10 cellular contexts compared by ENCODE assay signal in genomic region chr11:64060263-64060860, GRCh38. TPM values are rescaled to one million over a fixed set of nuclear protein-coding genes. Genes with fewer than 3 reads are reported as not detected.
DNase-seq lines count a peak whose midpoint lies in the region; ATAC-seq and TF ChIP-seq lines count a peak whose summit lies in the region.
"Had no signal": no experiment of that assay in that cellular context is flagged by ENCODE, and none has a peak within 500 bp of the region (broad histone marks: within the 10 kb centered on the region; RNA-seq: fewer than 3 reads in every experiment).

No MANE protein-coding gene starts in this region.

- H3K27me3 ChIP-seq in cardiac muscle cell (no peaks in the 10 kb centered on the region), upper lobe of left lung (peaks cover 0 to 10% (median 4%) of the 10 kb centered on the region in 4 donors)

- no peaks in the 10 kb centered on the region for H3K9me3 ChIP-seq in cardiac muscle cell (ENCODE audit: low read depth)
- no peaks in the 10 kb centered on the region for H3K9me3 ChIP-seq in upper lobe of left lung

- H3K36me3 ChIP-seq in cardiac muscle cell (no peaks in the 10 kb centered on the region), upper lobe of left lung (no peaks in the 10 kb centered on the region)

- H3K36me3 Mint-ChIP-seq in brain, result no peaks in the 10 kb centered on the region
- H3K36me3 Mint-ChIP-seq in mesothelial cell of epicardium, result no peaks in the 10 kb centered on the region

- no peak for DNase-seq in cardiac muscle cell (ENCODE audit: low read depth in 1 of 2, low spot score in 1 of 2)
- no peak for DNase-seq in left cardiac atrium
- no peak for DNase-seq in mesothelial cell of epicardium (ENCODE audit: low spot score in 2 of 2, unreplicated experiment in 2 of 2)
- peak in 1 of 2 donors; percentile 79 for DNase-seq in upper lobe of left lung
- no peak for DNase-seq in amygdala (lab: John Stamatoyannopoulos, UW)
- DNase-seq in KBM-7, result no peak
- DNase-seq: NCI-H446 treated with DMSO at 0.1 percent for 48 hours had no signal

- peaks cover 0 to 2% (median 0%) of the 10 kb centered on the region in 5 experiments for H3K9me3 Mint-ChIP-seq in brain
- H3K9me3 Mint-ChIP-seq in mesothelial cell of epicardium, result no peaks in the 10 kb centered on the region
- H3K9me3 Mint-ChIP-seq: neural crest cell had no signal

- in situ Hi-C loops in KBM-7 (cut with MboI; ENCODE audit: low pct_unique_long_range_greater_than_20kb, low sequenced_read_pairs), result no loop called here

- no peak overlapping the region for H3K27ac ChIP-seq in cardiac muscle cell
- no peak overlapping the region for H3K27ac ChIP-seq in upper lobe of left lung

- H3K4me3 Mint-ChIP-seq in brain, result peak overlapping the region; percentile 61 to 77 (median 62)
- H3K4me3 Mint-ChIP-seq in mesothelial cell of epicardium, result peak overlapping the region; percentile 53

- ATAC-seq in left cardiac atrium (no peak), upper lobe of left lung (ENCODE audit: low FRiP score in 2 of 2) (no peak), GM18511 (IDR thresholded peaks at IDR 0.05; ENCODE audit: unreplicated experiment) (no peak)

- peaks cover 82% of the 10 kb centered on the region for H3K4me1 Mint-ChIP-seq in brain
- peaks cover 25% of the 10 kb centered on the region for H3K4me1 Mint-ChIP-seq in mesothelial cell of epicardium

- peaks cover 6% of the 10 kb centered on the region for H3K4me1 ChIP-seq in cardiac muscle cell (ENCODE audit: low read depth)
- H3K4me1 ChIP-seq in upper lobe of left lung, result peaks cover 6 to 14% (median 10%) of the 10 kb centered on the region in 4 donors

- H3K27me3 Mint-ChIP-seq in brain (peaks cover 6% of the 10 kb centered on the region), mesothelial cell of epicardium (ENCODE audit: low read depth) (peaks cover 21% of the 10 kb centered on the region)

- no peak for TF ChIP-seq EP300 in upper lobe of left lung (IDR thresholded peaks at IDR 0.05)

- H3K27ac Mint-ChIP-seq in brain (peak overlapping the region in 3 of 5 experiments; percentile 55 to 87 (median 66)), mesothelial cell of epicardium (peak overlapping the region; percentile 30)

- intact Hi-C loops in left cardiac atrium (cut with DNase I), result no loop called here

- no peak for TF ChIP-seq POLR2A in upper lobe of left lung (IDR thresholded peaks at IDR 0.05)

- 25 to 26% methylated on average over 20 to 35 of the region's 35 CpGs for WGBS in upper lobe of left lung, 2 donors

- peak overlapping the region; percentile 22 for H3K4me3 ChIP-seq in cardiac muscle cell
- H3K4me3 ChIP-seq in upper lobe of left lung, result peak overlapping the region in 3 of 4 donors; percentile 28 to 48 (median 45)

- no peak for TF ChIP-seq CTCF in cardiac muscle cell (IDR thresholded peaks at IDR 0.05; ENCODE audit: low read depth, low read length)
- TF ChIP-seq CTCF in brain (conservative IDR thresholded peaks at IDR 0.05), result no peak
- TF ChIP-seq CTCF in mesothelial cell of epicardium (IDR thresholded peaks at IDR 0.05; ENCODE audit: unreplicated experiment), result no peak
- TF ChIP-seq CTCF in upper lobe of left lung (IDR thresholded peaks at IDR 0.05), result no peak

RNA-seq across cellular contexts. Expression of gene FLRT1, which starts 24.6 kb away (rescaled TPM):
- total RNA-seq in cardiac muscle cell (0.53 and 0.69 TPM in 2 replicates), left cardiac atrium (1 to 10 TPM; 1.3 to 1.6 TPM), mesothelial cell of epicardium (7.1 to 7.9 TPM (median 7.3 TPM) in 3 replicates), upper lobe of left lung (under 1 TPM in 3 of 6 donors, not detected in 3; 0.09 to 0.30 (median 0.15) TPM)
- polyA plus RNA-seq in cardiac muscle cell (0.92 and 2.9 TPM in 2 replicates), brain (ENCODE audit: insufficient read depth, low read depth, low replicate concordance) (27.0 TPM)
